13 cellular contexts compared by ENCODE assay signal in genomic region chr21:42845296-42845965, GRCh38. TPM values are rescaled to one million over a fixed set of nuclear protein-coding genes. Genes with fewer than 3 reads are reported as not detected.
DNase-seq lines count a peak whose midpoint lies in the region; ATAC-seq and TF ChIP-seq lines count a peak whose summit lies in the region.
"Had no signal": no experiment of that assay in that cellular context is flagged by ENCODE, and none has a peak within 500 bp of the region (broad histone marks: within the 10 kb centered on the region; RNA-seq: fewer than 3 reads in every experiment).

No MANE protein-coding gene starts in this region.

- no CpG with 5 or more reads among the region's 21 CpGs for WGBS in trophoblast cell (ENCODE audit: extremely low coverage, insufficient coverage, insufficient read length)

- H3K36me3 Mint-ChIP-seq in CD14-positive monocyte, result peaks cover 76 to 81% of the 10 kb centered on the region in 2 donors

- H3K4me3 ChIP-seq in BLaER1 (no peak overlapping the region), RWPE2 (ENCODE audit: severe bottlenecking) (no peak overlapping the region), fibroblast of the aortic adventitia (ENCODE audit: low read depth, low read length) (no peak overlapping the region), trophoblast cell (ENCODE audit: low read depth, low read length) (no peak overlapping the region)
- H3K4me3 ChIP-seq: SJSA1, testis had no signal

- H2BK5ac ChIP-seq in trophoblast cell (ENCODE audit: low read depth, low read length, poor library complexity), result no peak overlapping the region

- no peak overlapping the region for H2AFZ ChIP-seq in trophoblast cell (ENCODE audit: insufficient read depth, low read length, poor library complexity)

- H3K4me2 ChIP-seq in BLaER1 (peak overlapping the region; percentile 77), trophoblast cell (ENCODE audit: low read length) (no peak overlapping the region)

- H3K79me1 ChIP-seq in trophoblast cell (ENCODE audit: low read length), result no peaks in the 10 kb centered on the region

- H2BK12ac ChIP-seq in trophoblast cell (ENCODE audit: low read length), result no peak overlapping the region

- H3K14ac ChIP-seq in trophoblast cell (ENCODE audit: low read length), result no peak overlapping the region

- H3K23ac ChIP-seq in trophoblast cell (ENCODE audit: low read length), result no peak overlapping the region

- H3K9me3 Mint-ChIP-seq in CD14-positive monocyte, result peaks cover 0 to 4% (median 0%) of the 10 kb centered on the region in 7 donors

- H3K4me3 Mint-ChIP-seq in CD14-positive monocyte, result no peak overlapping the region
- H3K4me3 Mint-ChIP-seq: CD4-positive, alpha-beta memory T cell had no signal

- H2BK120ac ChIP-seq in trophoblast cell (ENCODE audit: insufficient read depth, low read length, poor library complexity), result no peak overlapping the region

- peaks cover 0 to 3% (median 0%) of the 10 kb centered on the region in 3 donors for H3K27me3 Mint-ChIP-seq in CD14-positive monocyte (ENCODE audit: low read depth in 3 of 3)
- H3K27me3 Mint-ChIP-seq: CD4-positive, alpha-beta memory T cell had no signal

- H3K36me3 ChIP-seq in BLaER1, result peaks cover 94% of the 10 kb centered on the region
- H3K36me3 ChIP-seq in RWPE2 (ENCODE audit: low read depth), result peaks cover 71% of the 10 kb centered on the region
- peaks cover 64 to 73% of the 10 kb centered on the region in 2 experiments for H3K36me3 ChIP-seq in trophoblast cell (ENCODE audit: control insufficient read depth in 1 of 2, insufficient read depth in 2 of 2, low read length in 2 of 2)

- no peak overlapping the region for H4K8ac ChIP-seq in trophoblast cell (ENCODE audit: low read depth, low read length)

- no peak overlapping the region for H2AK5ac ChIP-seq in trophoblast cell (ENCODE audit: low read length)

- no peak for TF ChIP-seq CTCF in RWPE2 (IDR thresholded peaks at IDR 0.05; ENCODE audit: poor library complexity, severe bottlenecking)
- no peak for TF ChIP-seq CTCF in fibroblast of the aortic adventitia (IDR thresholded peaks at IDR 0.05; ENCODE audit: insufficient read depth, low read length)
- no peak for TF ChIP-seq CTCF in CD14-positive monocyte (IDR thresholded peaks at IDR 0.05)

- no peaks in the 10 kb centered on the region for H3K27me3 ChIP-seq in BLaER1
- H3K27me3 ChIP-seq in RWPE2 (ENCODE audit: insufficient read depth, poor library complexity, severe bottlenecking), result no peaks in the 10 kb centered on the region
- no peaks in the 10 kb centered on the region for H3K27me3 ChIP-seq in trophoblast cell (ENCODE audit: insufficient read depth, low read length)
- H3K27me3 ChIP-seq: SJSA1, testis had no signal

- no peaks in the 10 kb centered on the region for H3K9me3 ChIP-seq in BLaER1
- no peaks in the 10 kb centered on the region for H3K9me3 ChIP-seq in RWPE2 (ENCODE audit: severe bottlenecking)
- H3K9me3 ChIP-seq in trophoblast cell (ENCODE audit: insufficient read depth, low read depth, low read length), result peaks cover 7% of the 10 kb centered on the region
- H3K9me3 ChIP-seq: SJSA1, testis had no signal

- H3K9ac ChIP-seq in BLaER1 (peak overlapping the region; percentile 39; the same call in 1 of the 2 replicates), trophoblast cell (ENCODE audit: low read length) (no peak overlapping the region)

- H4K12ac ChIP-seq in trophoblast cell (ENCODE audit: low read depth, low read length), result no peak overlapping the region

- no peaks in the 10 kb centered on the region for H3K79me2 ChIP-seq in trophoblast cell (ENCODE audit: control insufficient read depth, insufficient read depth, low read length, poor library complexity)

- no peaks in the 10 kb centered on the region for H3K4me1 Mint-ChIP-seq in CD14-positive monocyte

- no peak overlapping the region for H3K18ac ChIP-seq in trophoblast cell (ENCODE audit: low read length)

- DNase-seq in RWPE2 (ENCODE audit: low spot score), result peak; percentile 56
- peak; percentile 54 for DNase-seq in fibroblast of the aortic adventitia (ENCODE audit: low read depth)
- peak in 29 of 56 donors; percentile 6 to 76 (median 32) for DNase-seq in nucleus accumbens (lab: John Stamatoyannopoulos, UW)
- DNase-seq in trophoblast cell, result no peak
- no peak for DNase-seq in CD14-positive monocyte (ENCODE audit: low spot score)
- DNase-seq: CD4-positive, alpha-beta memory T cell; glutamatergic neuron; NCI-H2107; testis had no signal

- intact Hi-C loops in CD14-positive monocyte (cut with micrococcal nuclease), result loop anchor here in 1 of 2 donors (10.0 kb wide), 1 partner anchor 59 kb away; no protein-coding TSS in a partner anchor

- no peak for ATAC-seq in RWPE2 (ENCODE audit: low read depth)
- ATAC-seq in HG03469 (IDR thresholded peaks at IDR 0.05; ENCODE audit: unreplicated experiment), result no peak
- ATAC-seq in GM21423 (IDR thresholded peaks at IDR 0.05; ENCODE audit: unreplicated experiment), result no peak

- H3K27ac Mint-ChIP-seq in CD14-positive monocyte, result peak overlapping the region in 1 of 7 donors; percentile 20

- H4K20me1 ChIP-seq in BLaER1, result peaks cover 98% of the 10 kb centered on the region

- H3K27ac ChIP-seq in BLaER1 (peak overlapping the region; percentile 18; the same call in 1 of the 2 replicates), RWPE2 (ENCODE audit: poor library complexity, severe bottlenecking) (no peak overlapping the region), trophoblast cell (ENCODE audit: low read depth, low read length) (no peak overlapping the region)
- H3K27ac ChIP-seq: SJSA1, testis had no signal

- no peak overlapping the region for H4K91ac ChIP-seq in trophoblast cell (ENCODE audit: low read depth, low read length)

- no peak overlapping the region for H3K4ac ChIP-seq in trophoblast cell (ENCODE audit: low read depth, low read length)

- peaks cover 90% of the 10 kb centered on the region for H3K4me1 ChIP-seq in BLaER1
- H3K4me1 ChIP-seq in RWPE2 (ENCODE audit: insufficient read depth, poor library complexity, severe bottlenecking), result no peaks in the 10 kb centered on the region
- H3K4me1 ChIP-seq in trophoblast cell (ENCODE audit: control insufficient read depth in 1 of 2, insufficient read depth in 2 of 2, low read length in 2 of 2), result no peaks in the 10 kb centered on the region
- H3K4me1 ChIP-seq: SJSA1, testis had no signal

RNA-seq across cellular contexts. Expression of gene WDR4, which starts 33.9 kb away (rescaled TPM):
- 11.9 and 12.8 TPM in 2 replicates for total RNA-seq in fibroblast of the aortic adventitia (ENCODE audit: low replicate concordance)
- 9.7 and 10.0 TPM in 2 replicates for polyA plus RNA-seq in trophoblast cell (2013)
- 1 to 10 TPM; 2.9 to 3.6 TPM for polyA plus RNA-seq in CD14-positive monocyte

RNA-seq across cellular contexts. Expression of gene NDUFV3, which starts 47.7 kb away (rescaled TPM):
- total RNA-seq in fibroblast of the aortic adventitia (ENCODE audit: low replicate concordance), result 51.4 and 53.1 TPM in 2 replicates
- 27.2 and 27.8 TPM in 2 replicates for polyA plus RNA-seq in trophoblast cell (2013)
- polyA plus RNA-seq in CD14-positive monocyte, result 10 to 100 TPM; 18.2 to 35.5 TPM

Comparison
In these comparisons a context has a peak if more than half of its experiments do, and no peak if none do; other contexts are left out.
1. DNase-seq: peak in RWPE2 (single experiment), fibroblast of the aortic adventitia (single experiment) and nucleus accumbens (29 of 56); none in trophoblast cell (0 of 2) and CD14-positive monocyte (single experiment).